Comparison of ENCODE assay signal across 24 cellular contexts in genomic region chr4:6367313-6367945, GRCh38.
DNase-seq lines count a peak whose midpoint lies in the region; ATAC-seq and TF ChIP-seq lines count a peak whose summit lies in the region.
"Had no signal": no experiment of that assay in that cellular context is flagged by ENCODE, and none has a peak within 500 bp of the region (broad histone marks: within the 10 kb centered on the region; RNA-seq: fewer than 3 reads in every experiment).

No MANE protein-coding gene starts in this region.

- H3K79me2 ChIP-seq in neural progenitor cell (ENCODE audit: low read depth): no peaks in the 10 kb centered on the region

- no peaks in the 10 kb centered on the region for H3F3A ChIP-seq in neural progenitor cell (ENCODE audit: low read depth)

- H3K4me1 ChIP-seq in neural progenitor cell: peaks cover 19% of the 10 kb centered on the region
- H3K4me1 ChIP-seq in CD4-positive, alpha-beta memory T cell (ENCODE audit: insufficient read depth, low read length): no peaks in the 10 kb centered on the region
- H3K4me1 ChIP-seq: HAP-1, right atrium auricular region, thyroid gland had no signal

- no peak overlapping the region for H2AFZ ChIP-seq in neural progenitor cell (replicated peaks)

- H3K9me3 Mint-ChIP-seq in brain (peaks cover 0 to 6% (median 0%) of the 10 kb centered on the region in 5 experiments), neural progenitor cell (no peaks in the 10 kb centered on the region)
- H3K9me3 Mint-ChIP-seq in activated CD8-positive, alpha-beta memory T cell treated with anti-CD3 and anti-CD28 coated beads, Interleukin-2, amount 10 ng/mL, durations not matched to agents 7 days and 5 days (ENCODE audit: low read depth): no peaks in the 10 kb centered on the region
- H3K9me3 Mint-ChIP-seq in CD4-positive, alpha-beta memory T cell: peaks cover 0 to 5% (median 0%) of the 10 kb centered on the region in 8 donors
- H3K9me3 Mint-ChIP-seq: activated B cell treated with CpG ODN at 0.5 μM for 24 hours; activated CD4-positive, alpha-beta memory T cell treated with anti-CD3 and anti-CD28 coated beads for 36 hours; activated naive CD8-positive, alpha-beta T cell treated with anti-CD3 and anti-CD28 coated beads, Interleukin-2, amount 50 U/mL, for 24 hours; stimulated activated naive CD8-positive, alpha-beta T cell treated with anti-CD3 and anti-CD28 coated beads, Interleukin-15, Interleukin-2, amounts not matched to agents 100 ng/mL and 50 ng/mL, for 24 hours had no signal

- no peak overlapping the region for H3K4me3 ChIP-seq in neural progenitor cell
- no peak overlapping the region for H3K4me3 ChIP-seq in CD4-positive, alpha-beta memory T cell (ENCODE audit: low read length in 2 of 2)
- H3K4me3 ChIP-seq: HAP-1, right atrium auricular region, thyroid gland had no signal

- H3K4me3 Mint-ChIP-seq in brain (no peak overlapping the region), neural progenitor cell (no peak overlapping the region)
- H3K4me3 Mint-ChIP-seq in activated CD8-positive, alpha-beta memory T cell treated with anti-CD3 and anti-CD28 coated beads, Interleukin-2, amount 10 ng/mL, durations not matched to agents 7 days and 5 days: no peak overlapping the region
- no peak overlapping the region for H3K4me3 Mint-ChIP-seq in CD4-positive, alpha-beta memory T cell
- H3K4me3 Mint-ChIP-seq: activated B cell treated with CpG ODN at 0.5 μM for 24 hours; activated CD4-positive, alpha-beta memory T cell treated with anti-CD3 and anti-CD28 coated beads for 36 hours; activated naive CD8-positive, alpha-beta T cell treated with anti-CD3 and anti-CD28 coated beads, Interleukin-2, amount 50 U/mL, for 24 hours; stimulated activated naive CD8-positive, alpha-beta T cell treated with anti-CD3 and anti-CD28 coated beads, Interleukin-15, Interleukin-2, amounts not matched to agents 100 ng/mL and 50 ng/mL, for 24 hours had no signal

- H3K36me3 Mint-ChIP-seq in brain: peaks cover 3% of the 10 kb centered on the region
- no peaks in the 10 kb centered on the region for H3K36me3 Mint-ChIP-seq in neural progenitor cell
- H3K36me3 Mint-ChIP-seq in activated CD8-positive, alpha-beta memory T cell treated with anti-CD3 and anti-CD28 coated beads, Interleukin-2, amount 10 ng/mL, durations not matched to agents 7 days and 5 days: no peaks in the 10 kb centered on the region
- H3K36me3 Mint-ChIP-seq in CD4-positive, alpha-beta memory T cell: no peaks in the 10 kb centered on the region
- H3K36me3 Mint-ChIP-seq: activated CD4-positive, alpha-beta memory T cell treated with anti-CD3 and anti-CD28 coated beads for 36 hours had no signal

- H3K9ac ChIP-seq in neural progenitor cell: no peak overlapping the region

- CTCF ChIA-PET in activated CD8-positive, alpha-beta memory T cell treated with anti-CD3 and anti-CD28 coated beads, Interleukin-2, amount 10 ng/mL, durations not matched to agents 7 days and 5 days (lab: Charles Lee): interaction anchor here (1.4 kb wide), 1 partner anchor 369 kb away, joined by 3 read pairs; no protein-coding TSS in a partner anchor
- CTCF ChIA-PET in CD4-positive, alpha-beta memory T cell (lab: Charles Lee; ENCODE audit: partially characterized antibody): no interaction called here

- H3K4me1 Mint-ChIP-seq in brain (peaks cover 52% of the 10 kb centered on the region), neural progenitor cell (peaks cover 15% of the 10 kb centered on the region)
- H3K4me1 Mint-ChIP-seq in activated CD8-positive, alpha-beta memory T cell treated with anti-CD3 and anti-CD28 coated beads, Interleukin-2, amount 10 ng/mL, durations not matched to agents 7 days and 5 days: no peaks in the 10 kb centered on the region
- no peaks in the 10 kb centered on the region for H3K4me1 Mint-ChIP-seq in CD4-positive, alpha-beta memory T cell
- H3K4me1 Mint-ChIP-seq: activated B cell treated with CpG ODN at 0.5 μM for 24 hours; activated naive CD8-positive, alpha-beta T cell treated with anti-CD3 and anti-CD28 coated beads, Interleukin-2, amount 50 U/mL, for 24 hours had no signal

- no peak overlapping the region for H3K4me2 ChIP-seq in neural progenitor cell

- H3K27ac ChIP-seq in neural progenitor cell: no peak overlapping the region
- no peak overlapping the region for H3K27ac ChIP-seq in CD4-positive, alpha-beta memory T cell (ENCODE audit: low read depth, low read length)
- H3K27ac ChIP-seq: right atrium auricular region, thyroid gland had no signal

- H3K27ac Mint-ChIP-seq in brain (peak overlapping the region; percentile 34 to 92 (median 86)), neural progenitor cell (peak overlapping the region; percentile 46)
- H3K27ac Mint-ChIP-seq in activated CD8-positive, alpha-beta memory T cell treated with anti-CD3 and anti-CD28 coated beads, Interleukin-2, amount 10 ng/mL, durations not matched to agents 7 days and 5 days: no peak overlapping the region
- H3K27ac Mint-ChIP-seq in CD4-positive, alpha-beta memory T cell: no peak overlapping the region
- H3K27ac Mint-ChIP-seq: activated B cell treated with CpG ODN at 0.5 μM for 24 hours; activated CD4-positive, alpha-beta memory T cell treated with anti-CD3 and anti-CD28 coated beads for 36 hours; activated naive CD8-positive, alpha-beta T cell treated with anti-CD3 and anti-CD28 coated beads, Interleukin-2, amount 50 U/mL, for 24 hours; stimulated activated naive CD8-positive, alpha-beta T cell treated with anti-CD3 and anti-CD28 coated beads, Interleukin-15, Interleukin-2, amounts not matched to agents 100 ng/mL and 50 ng/mL, for 24 hours had no signal

- no peak for ATAC-seq in HG02759 (IDR thresholded peaks at IDR 0.05; ENCODE audit: unreplicated experiment)
- no peak for ATAC-seq in activated CD8-positive, alpha-beta memory T cell treated with anti-CD3 and anti-CD28 coated beads, Interleukin-2, amount 10 ng/mL, durations not matched to agents 7 days and 5 days
- ATAC-seq: activated naive CD8-positive, alpha-beta T cell treated with anti-CD3 and anti-CD28 coated beads, Interleukin-2, amount 50 U/mL, for 24 hours had no signal

- TF ChIP-seq CTCF in brain (conservative IDR thresholded peaks at IDR 0.05): no peak
- TF ChIP-seq CTCF in neural progenitor cell (IDR thresholded peaks at IDR 0.05): no peak

- H4K20me1 ChIP-seq in neural progenitor cell (ENCODE audit: low read depth): peaks cover 7% of the 10 kb centered on the region

- H3K27me3 Mint-ChIP-seq in brain: peaks cover 3% of the 10 kb centered on the region
- H3K27me3 Mint-ChIP-seq in neural progenitor cell (ENCODE audit: insufficient read depth, low read depth): peaks cover 15% of the 10 kb centered on the region
- H3K27me3 Mint-ChIP-seq in activated CD8-positive, alpha-beta memory T cell treated with anti-CD3 and anti-CD28 coated beads, Interleukin-2, amount 10 ng/mL, durations not matched to agents 7 days and 5 days: no peaks in the 10 kb centered on the region
- H3K27me3 Mint-ChIP-seq in CD4-positive, alpha-beta memory T cell: peaks cover 3 to 10% of the 10 kb centered on the region in 2 donors

- DNase-seq in DMS79 treated with DMSO at 0.1 percent for 48 hours (lab: John Stamatoyannopoulos, UW) (peak; percentile 4), DMS79 (lab: John Stamatoyannopoulos, UW) (no peak), NCI-H2081 treated with DMSO at 0.1 percent for 48 hours (lab: John Stamatoyannopoulos, UW) (peak; percentile 41), neural progenitor cell (ENCODE audit: low spot score) (peak; percentile 63)
- no peak for DNase-seq in activated CD8-positive, alpha-beta memory T cell treated with anti-CD3 and anti-CD28 coated beads, Interleukin-2, amount 10 ng/mL, durations not matched to agents 7 days and 5 days
- no peak for DNase-seq in CD4-positive, alpha-beta memory T cell
- DNase-seq: 8988T; activated B cell treated with CpG ODN at 0.5 μM for 24 hours; activated CD4-positive, alpha-beta memory T cell treated with anti-CD3 and anti-CD28 coated beads for 36 hours; activated effector memory CD4-positive, alpha-beta T cell treated with Interleukin-2 at 50 U/mL for 16 hours; activated naive CD8-positive, alpha-beta T cell treated with anti-CD3 and anti-CD28 coated beads, Interleukin-2, amount 50 U/mL, for 24 hours; cortex of kidney; EL; mesenchymal stem cell; NCI-H1436 treated with DMSO at 0.1 percent for 48 hours; NCI-H510A treated with DMSO at 0.1 percent for 48 hours; stimulated activated CD4-positive, alpha-beta T cell treated with anti-CD3 and anti-CD28 coated beads, Interleukin-4, amount 100 ng/mL, for 4 hours; T1000; thyroid gland had no signal

- intact Hi-C loops in CD4-positive, alpha-beta memory T cell (cut with micrococcal nuclease): no loop called here

- POLR2A ChIA-PET in CD4-positive, alpha-beta memory T cell (lab: Charles Lee; ENCODE audit: partially characterized antibody): no interaction called here

- no peaks in the 10 kb centered on the region for H3K9me3 ChIP-seq in neural progenitor cell (ENCODE audit: low read depth)
- H3K9me3 ChIP-seq in CD4-positive, alpha-beta memory T cell (ENCODE audit: control insufficient read depth in 1 of 2, low read length in 2 of 2): no peaks in the 10 kb centered on the region
- H3K9me3 ChIP-seq: HAP-1, right atrium auricular region, thyroid gland had no signal

- H3K36me3 ChIP-seq in neural progenitor cell: no peaks in the 10 kb centered on the region
- H3K36me3 ChIP-seq in CD4-positive, alpha-beta memory T cell (ENCODE audit: insufficient read depth, low read length): no peaks in the 10 kb centered on the region
- H3K36me3 ChIP-seq: right atrium auricular region, thyroid gland had no signal

- no peaks in the 10 kb centered on the region for H3K27me3 ChIP-seq in neural progenitor cell
- no peaks in the 10 kb centered on the region for H3K27me3 ChIP-seq in CD4-positive, alpha-beta memory T cell (ENCODE audit: insufficient read depth, low read length)
- H3K27me3 ChIP-seq: right atrium auricular region, thyroid gland had no signal

Comparison
In these comparisons a context has a peak if more than half of its experiments do, and no peak if none do; other contexts are left out.
1. DNase-seq: peak in DMS79 treated with DMSO at 0.1 percent for 48 hours (single experiment), NCI-H2081 treated with DMSO at 0.1 percent for 48 hours (single experiment) and neural progenitor cell (single experiment); none in DMS79 (single experiment), activated CD8-positive, alpha-beta memory T cell treated with anti-CD3 and anti-CD28 coated beads, Interleukin-2, amount 10 ng/mL, durations not matched to agents 7 days and 5 days (single experiment) and CD4-positive, alpha-beta memory T cell (0 of 5).
2. H3K27ac Mint-ChIP-seq: peak in brain (5 of 5) and neural progenitor cell (single experiment); none in activated CD8-positive, alpha-beta memory T cell treated with anti-CD3 and anti-CD28 coated beads, Interleukin-2, amount 10 ng/mL, durations not matched to agents 7 days and 5 days (single experiment) and CD4-positive, alpha-beta memory T cell (0 of 7).